In genomic region chr6:35425284-35425683, GRCh38 we compare ENCODE assay signal across 12 cellular contexts. TPM values are rescaled to one million over a fixed set of nuclear protein-coding genes. Genes with fewer than 3 reads are reported as not detected.
A peak's percentile ranks its signal among the peaks of the same experiment; 100 is the strongest.
DNase-seq lines count a peak whose midpoint lies in the region; ATAC-seq and TF ChIP-seq lines count a peak whose summit lies in the region.
"Had no signal": no experiment of that assay in that cellular context is flagged by ENCODE, and none has a peak within 500 bp of the region (broad histone marks: within the 10 kb centered on the region; RNA-seq: fewer than 3 reads in every experiment).

No MANE protein-coding gene starts in this region.

- no peak for ATAC-seq in gastrocnemius medialis
- ATAC-seq: activated T-cell treated with anti-CD3 and anti-CD28 coated beads, Interleukin-2, amount 50 U/mL, for 72 hours had no signal

- peaks cover 4 to 47% of the 10 kb centered on the region in 2 donors for H3K36me3 ChIP-seq in gastrocnemius medialis

- H3K9me3 ChIP-seq in gastrocnemius medialis: no peaks in the 10 kb centered on the region

- intact Hi-C loops in gastrocnemius medialis (cut with DNase I; ENCODE audit: low total_unique reads): no loop called here

- DNase-seq in AG20443 (ENCODE audit: low spot score) (peak; percentile 85), M059J (ENCODE audit: low read depth) (peak; percentile 94), astrocyte of the spinal cord (ENCODE audit: low read depth, low spot score) (peak; percentile 92), kidney tubule cell (ENCODE audit: low spot score) (peak; percentile 65), gastrocnemius medialis (no peak), DMS153 treated with DMSO at 0.1 percent for 48 hours (lab: John Stamatoyannopoulos, UW; ENCODE audit: unreplicated experiment) (no peak), NCI-H2029 treated with DMSO at 0.1 percent for 48 hours (lab: John Stamatoyannopoulos, UW) (no peak)
- no peak for DNase-seq in stimulated activated CD4-positive, alpha-beta T cell treated with anti-CD3 and anti-CD28 coated beads, Interleukin-12 subunit alpha, Interleukin-12 subunit beta, amount 100 ng/mL, for 4 hours
- DNase-seq: activated T-cell treated with anti-CD3 and anti-CD28 coated beads, Interleukin-2, amount 50 U/mL, for 72 hours; Calu3; T-helper 9 cell had no signal

- no peaks in the 10 kb centered on the region for H3K4me1 ChIP-seq in gastrocnemius medialis

- H3K27ac ChIP-seq in gastrocnemius medialis: no peak overlapping the region
- H3K27ac ChIP-seq: thoracic aorta had no signal

- in situ Hi-C loops in astrocyte of the spinal cord (cut with HindIII; ENCODE audit: low sequenced_read_pairs): no loop called here
- in situ Hi-C loops in gastrocnemius medialis (cut with MboI; ENCODE audit: low sequenced_read_pairs in 4 of 4): no loop called here

- TF ChIP-seq CTCF in astrocyte of the spinal cord (IDR thresholded peaks at IDR 0.05; ENCODE audit: low read depth, low read length) (no peak), gastrocnemius medialis (IDR thresholded peaks at IDR 0.05 in 4 of 5, conservative IDR thresholded peaks at IDR 0.05 in 1 of 5) (no peak)

- no peak overlapping the region for H3K4me3 ChIP-seq in astrocyte of the spinal cord (ENCODE audit: low read depth, low read length)
- H3K4me3 ChIP-seq in gastrocnemius medialis: no peak overlapping the region
- H3K4me3 ChIP-seq: thoracic aorta had no signal

- TF ChIP-seq POLR2A in gastrocnemius medialis (IDR thresholded peaks at IDR 0.05): no peak

- H3K27me3 ChIP-seq in gastrocnemius medialis: no peaks in the 10 kb centered on the region

RNA-seq across cellular contexts. Expression of gene FANCE, which starts 26.9 kb away (rescaled TPM):
- 9.2 and 12.9 TPM in 2 replicates for total RNA-seq in M059J (2014; rRNA removed; shearing (Covaris generic))
- total RNA-seq in gastrocnemius medialis: 10 to 100 TPM in 1 of 4 donors, 1 to 10 TPM in 3; 2.5 to 10.5 (median 5.9) TPM

RNA-seq across cellular contexts. Expression of gene RPL10A, which starts 42.9 kb away (rescaled TPM):
- total RNA-seq in M059J (2014; rRNA removed; shearing (Covaris generic)): 778 and 785 TPM in 2 replicates
- 1,000 to 10,000 TPM in 1 of 4 donors, 100 to 1,000 TPM in 3; 772 to 1,014 (median 808) TPM for total RNA-seq in gastrocnemius medialis

Comparison
In these comparisons a context has a peak if more than half of its experiments do, and no peak if none do; other contexts are left out.
1. DNase-seq: peak in AG20443 (single experiment), M059J (single experiment), astrocyte of the spinal cord (single experiment) and kidney tubule cell (single experiment); none in stimulated activated CD4-positive, alpha-beta T cell treated with anti-CD3 and anti-CD28 coated beads, Interleukin-12 subunit alpha, Interleukin-12 subunit beta, amount 100 ng/mL, for 4 hours (single experiment), gastrocnemius medialis (0 of 2), DMS153 treated with DMSO at 0.1 percent for 48 hours (single experiment) and NCI-H2029 treated with DMSO at 0.1 percent for 48 hours (single experiment).